Comparison of ENCODE assay signal across 19 cellular contexts in the genomic region with DNA sequence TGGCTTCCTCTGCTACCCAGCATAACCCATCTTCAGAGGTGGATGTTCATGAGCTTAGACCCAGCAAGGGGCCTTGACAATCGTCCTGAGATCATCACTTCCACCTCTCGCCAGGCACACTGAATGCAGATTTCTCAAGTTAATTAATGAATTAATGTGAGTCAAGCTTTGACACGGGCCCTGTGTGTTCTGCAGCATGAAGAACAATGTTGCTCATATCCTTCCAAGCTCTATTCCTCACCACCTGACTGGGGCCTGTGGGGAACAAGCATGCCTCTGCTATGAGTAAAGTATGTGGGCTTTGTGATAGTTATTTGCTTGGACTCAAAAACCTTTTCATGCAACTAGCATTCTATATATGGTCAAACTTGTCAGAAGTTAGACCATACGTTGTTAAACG.
DNase-seq lines count a peak whose midpoint lies in the region; ATAC-seq and TF ChIP-seq lines count a peak whose summit lies in the region.
"Had no signal": no experiment of that assay in that cellular context is flagged by ENCODE, and none has a peak within 500 bp of the region (broad histone marks: within the 10 kb centered on the region; RNA-seq: fewer than 3 reads in every experiment).

No MANE protein-coding gene starts in this region.

- no peak overlapping the region for H3K4me3 Mint-ChIP-seq in activated T-cell treated with anti-CD3 and anti-CD28 coated beads, Interleukin-2, amount 50 U/mL, for 72 hours
- H3K4me3 Mint-ChIP-seq: activated CD4-positive, alpha-beta T cell treated with anti-CD3 and anti-CD28 coated beads, Interleukin-2, amount 10 ng/mL, durations not matched to agents 24 days and 14 days; brain; stimulated activated naive CD8-positive, alpha-beta T cell treated with anti-CD3 and anti-CD28 coated beads, Interleukin-15, amount 100 ng/mL, for 72 hours had no signal

- no peaks in the 10 kb centered on the region for H3K36me3 Mint-ChIP-seq in activated T-cell treated with anti-CD3 and anti-CD28 coated beads, Interleukin-2, amount 50 U/mL, for 72 hours (ENCODE audit: insufficient read depth in 2 of 2)
- H3K36me3 Mint-ChIP-seq: brain had no signal

- intact Hi-C loops in left colon (cut with DNase I, micrococcal nuclease), result no loop called here

- H3K4me3 ChIP-seq in AG04449 (ENCODE audit: low read depth, low read length), result no peak overlapping the region
- H3K4me3 ChIP-seq in foreskin fibroblast (ENCODE audit: low read depth in 1 of 2, low read length in 2 of 2), result no peak overlapping the region
- H3K4me3 ChIP-seq: esophagus squamous epithelium, mucosa of descending colon had no signal

- TF ChIP-seq CTCF in AG04449 (IDR thresholded peaks at IDR 0.05; ENCODE audit: insufficient read depth, low read length, missing control alignments) (no peak), foreskin fibroblast (IDR thresholded peaks at IDR 0.05; ENCODE audit: low read depth, low read length) (no peak)

- no peaks in the 10 kb centered on the region for H3K27me3 Mint-ChIP-seq in activated T-cell treated with anti-CD3 and anti-CD28 coated beads, Interleukin-2, amount 50 U/mL, for 72 hours (ENCODE audit: low read depth)
- H3K27me3 Mint-ChIP-seq: activated CD4-positive, alpha-beta T cell treated with anti-CD3 and anti-CD28 coated beads, Interleukin-2, amount 10 ng/mL, durations not matched to agents 24 days and 14 days; stimulated activated naive CD8-positive, alpha-beta T cell treated with anti-CD3 and anti-CD28 coated beads, Interleukin-15, amount 100 ng/mL, for 72 hours had no signal

- H3K4me1 Mint-ChIP-seq in activated T-cell treated with anti-CD3 and anti-CD28 coated beads, Interleukin-2, amount 50 U/mL, for 72 hours (ENCODE audit: low read depth), result no peaks in the 10 kb centered on the region
- H3K4me1 Mint-ChIP-seq: activated CD4-positive, alpha-beta T cell treated with anti-CD3 and anti-CD28 coated beads, Interleukin-2, amount 10 ng/mL, durations not matched to agents 24 days and 14 days; stimulated activated naive CD8-positive, alpha-beta T cell treated with anti-CD3 and anti-CD28 coated beads, Interleukin-15, amount 100 ng/mL, for 72 hours had no signal

- peaks cover 0 to 10% of the 10 kb centered on the region in 2 donors for H3K9me3 Mint-ChIP-seq in activated T-cell treated with anti-CD3 and anti-CD28 coated beads, Interleukin-2, amount 50 U/mL, for 72 hours

- POLR2A ChIA-PET in AG04449 (lab: Yijun Ruan, JAX), result no interaction called here

- no peak overlapping the region for H3K27ac Mint-ChIP-seq in activated T-cell treated with anti-CD3 and anti-CD28 coated beads, Interleukin-2, amount 50 U/mL, for 72 hours
- H3K27ac Mint-ChIP-seq: activated CD4-positive, alpha-beta T cell treated with anti-CD3 and anti-CD28 coated beads, Interleukin-2, amount 10 ng/mL, durations not matched to agents 24 days and 14 days; brain had no signal

- no peak for ATAC-seq in GM21786 (IDR thresholded peaks at IDR 0.05; ENCODE audit: unreplicated experiment)
- ATAC-seq in left colon, result no peak
- no peak for ATAC-seq in activated T-cell treated with anti-CD3 and anti-CD28 coated beads, Interleukin-2, amount 50 U/mL, for 72 hours (replicated peaks in 1 of 2)
- ATAC-seq: left lobe of liver; mucosa of descending colon; stimulated activated naive CD8-positive, alpha-beta T cell treated with anti-CD3 and anti-CD28 coated beads, Interleukin-15, amount 100 ng/mL, for 72 hours had no signal

- DNase-seq in AG04449 (ENCODE audit: low read depth, low spot score) (peak; percentile 63), HT1080 (ENCODE audit: low read depth) (peak; percentile 88), astrocyte of the hippocampus (ENCODE audit: low read depth, low spot score) (peak; percentile 85), foreskin fibroblast (peak; percentile 82 to 88), NCI-H82 treated with DMSO at 0.1 percent for 48 hours (lab: John Stamatoyannopoulos, UW; ENCODE audit: unreplicated experiment) (no peak), left colon (no peak)
- DNase-seq in activated T-cell treated with anti-CD3 and anti-CD28 coated beads, Interleukin-2, amount 50 U/mL, for 72 hours, result no peak
- DNase-seq: 8988T; activated CD4-positive, alpha-beta T cell treated with anti-CD3 and anti-CD28 coated beads, Interleukin-2, amount 10 ng/mL, durations not matched to agents 24 days and 14 days; activated CD8-positive, alpha-beta memory T cell treated with anti-CD3 and anti-CD28 coated beads, Interleukin-2, amount 50 U/mL, for 48 hours; DMS79 treated with DMSO at 0.1 percent for 48 hours; esophagus squamous epithelium; mucosa of descending colon; NCI-H2107; retina; stimulated activated naive CD8-positive, alpha-beta T cell treated with anti-CD3 and anti-CD28 coated beads, Interleukin-15, amount 100 ng/mL, for 72 hours had no signal

- CTCF ChIA-PET in AG04449 (lab: Yijun Ruan, JAX), result interaction anchor here (1.1 to 2.2 kb wide), 2 partner anchors 10 to 66 kb away, joined by 3 to 7 read pairs; no protein-coding TSS in a partner anchor

Comparison
In these comparisons a context has a peak if more than half of its experiments do, and no peak if none do; other contexts are left out.
1. DNase-seq: peak in AG04449 (single experiment), HT1080 (single experiment), astrocyte of the hippocampus (single experiment) and foreskin fibroblast (2 of 2); none in NCI-H82 treated with DMSO at 0.1 percent for 48 hours (single experiment), left colon (0 of 2) and activated T-cell treated with anti-CD3 and anti-CD28 coated beads, Interleukin-2, amount 50 U/mL, for 72 hours (0 of 2).